1 cellular context compared by ENCODE assay signal in genomic region chr3:171809513-171810277, GRCh38.
A peak's percentile ranks its signal among the peaks of the same experiment; 100 is the strongest.
TF ChIP-seq lines count a peak whose summit lies in the region.

No MANE protein-coding gene starts in this region.

TF ChIP-seq in HepG2, 621 proteins besides CTCF, POLR2A, EP300 and RAD21 (continued from another document and continues in another):
- no peak for TF ChIP-seq TRAFD1 (CRISPR knock-in tag; IDR thresholded peaks at IDR 0.05; ENCODE audit: borderline replicate concordance)
- TF ChIP-seq SAP130 (CRISPR knock-in tag; IDR thresholded peaks at IDR 0.05; ENCODE audit: low read depth), result peak; percentile 81; the same call in 1 of the 2 replicates
- TF ChIP-seq CBFB (CRISPR knock-in tag; IDR thresholded peaks at IDR 0.05), result no peak
- TF ChIP-seq U2AF2 (IDR thresholded peaks at IDR 0.05; ENCODE audit: low read depth, low read length), result no peak
- peak; percentile 90; the same call in 1 of the 2 replicates for TF ChIP-seq NPAS2 (CRISPR knock-in tag; IDR thresholded peaks at IDR 0.05; ENCODE audit: borderline replicate concordance)
- no peak for TF ChIP-seq ZNF749 (CRISPR knock-in tag; IDR thresholded peaks at IDR 0.05; ENCODE audit: borderline replicate concordance)
- TF ChIP-seq, protein P1, sequence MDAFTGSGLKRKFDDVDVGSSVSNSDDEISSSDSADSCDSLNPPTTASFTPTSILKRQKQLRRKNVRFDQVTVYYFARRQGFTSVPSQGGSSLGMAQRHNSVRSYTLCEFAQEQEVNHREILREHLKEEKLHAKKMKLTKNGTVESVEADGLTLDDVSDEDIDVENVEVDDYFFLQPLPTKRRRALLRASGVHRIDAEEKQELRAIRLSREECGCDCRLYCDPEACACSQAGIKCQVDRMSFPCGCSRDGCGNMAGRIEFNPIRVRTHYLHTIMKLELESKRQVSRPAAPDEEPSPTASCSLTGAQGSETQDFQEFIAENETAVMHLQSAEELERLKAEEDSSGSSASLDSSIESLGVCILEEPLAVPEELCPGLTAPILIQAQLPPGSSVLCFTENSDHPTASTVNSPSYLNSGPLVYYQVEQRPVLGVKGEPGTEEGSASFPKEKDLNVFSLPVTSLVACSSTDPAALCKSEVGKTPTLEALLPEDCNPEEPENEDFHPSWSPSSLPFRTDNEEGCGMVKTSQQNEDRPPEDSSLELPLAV (CRISPR knock-in tag; conservative IDR thresholded peaks at IDR 0.05; ENCODE audit: low read depth), result no peak
- 0 out of 2 replicates have a peak, but pooled peaks have one; percentile 17 for TF ChIP-seq FOXM1 (CRISPR knock-in tag; IDR thresholded peaks at IDR 0.05)
- TF ChIP-seq DNMT3B (CRISPR knock-in tag; conservative IDR thresholded peaks at IDR 0.05), result no peak
- TF ChIP-seq MEIS2 (CRISPR knock-in tag; IDR thresholded peaks at IDR 0.05), result 0 out of 2 replicates have a peak, but pooled peaks have one; percentile 19
- no peak for TF ChIP-seq ZNF761 (CRISPR knock-in tag; conservative IDR thresholded peaks at IDR 0.05)
- TF ChIP-seq MBD4 (IDR thresholded peaks at IDR 0.05; ENCODE audit: borderline replicate concordance, low read length), result no peak
- TF ChIP-seq CAMTA2 (CRISPR knock-in tag; IDR thresholded peaks at IDR 0.05; ENCODE audit: borderline replicate concordance), result peak; percentile 89; the same call in 1 of the 2 replicates
- no peak for TF ChIP-seq IKZF1 (IDR thresholded peaks at IDR 0.05)
- no peak for TF ChIP-seq GABPA (IDR thresholded peaks at IDR 0.05; ENCODE audit: low read depth, low read length)
- peak; percentile 20; the same call in 1 of the 2 replicates for TF ChIP-seq GABPA (CRISPR knock-in tag; IDR thresholded peaks at IDR 0.05; ENCODE audit: low read depth)
- TF ChIP-seq, protein P2, sequence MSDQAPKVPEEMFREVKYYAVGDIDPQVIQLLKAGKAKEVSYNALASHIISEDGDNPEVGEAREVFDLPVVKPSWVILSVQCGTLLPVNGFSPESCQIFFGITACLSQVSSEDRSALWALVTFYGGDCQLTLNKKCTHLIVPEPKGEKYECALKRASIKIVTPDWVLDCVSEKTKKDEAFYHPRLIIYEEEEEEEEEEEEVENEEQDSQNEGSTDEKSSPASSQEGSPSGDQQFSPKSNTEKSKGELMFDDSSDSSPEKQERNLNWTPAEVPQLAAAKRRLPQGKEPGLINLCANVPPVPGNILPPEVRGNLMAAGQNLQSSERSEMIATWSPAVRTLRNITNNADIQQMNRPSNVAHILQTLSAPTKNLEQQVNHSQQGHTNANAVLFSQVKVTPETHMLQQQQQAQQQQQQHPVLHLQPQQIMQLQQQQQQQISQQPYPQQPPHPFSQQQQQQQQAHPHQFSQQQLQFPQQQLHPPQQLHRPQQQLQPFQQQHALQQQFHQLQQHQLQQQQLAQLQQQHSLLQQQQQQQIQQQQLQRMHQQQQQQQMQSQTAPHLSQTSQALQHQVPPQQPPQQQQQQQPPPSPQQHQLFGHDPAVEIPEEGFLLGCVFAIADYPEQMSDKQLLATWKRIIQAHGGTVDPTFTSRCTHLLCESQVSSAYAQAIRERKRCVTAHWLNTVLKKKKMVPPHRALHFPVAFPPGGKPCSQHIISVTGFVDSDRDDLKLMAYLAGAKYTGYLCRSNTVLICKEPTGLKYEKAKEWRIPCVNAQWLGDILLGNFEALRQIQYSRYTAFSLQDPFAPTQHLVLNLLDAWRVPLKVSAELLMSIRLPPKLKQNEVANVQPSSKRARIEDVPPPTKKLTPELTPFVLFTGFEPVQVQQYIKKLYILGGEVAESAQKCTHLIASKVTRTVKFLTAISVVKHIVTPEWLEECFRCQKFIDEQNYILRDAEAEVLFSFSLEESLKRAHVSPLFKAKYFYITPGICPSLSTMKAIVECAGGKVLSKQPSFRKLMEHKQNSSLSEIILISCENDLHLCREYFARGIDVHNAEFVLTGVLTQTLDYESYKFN (CRISPR knock-in tag; conservative IDR thresholded peaks at IDR 0.05), result peak; percentile 63
- TF ChIP-seq SUZ12 (IDR thresholded peaks at IDR 0.05; ENCODE audit: low read depth, low read length), result no peak
- TF ChIP-seq NFE2L2 (IDR thresholded peaks at IDR 0.05; ENCODE audit: low read length), result no peak
- peak; percentile 62 for TF ChIP-seq FOSL2 (CRISPR knock-in tag; IDR thresholded peaks at IDR 0.05)
- peak; percentile 48; the same call in 1 of the 2 replicates for TF ChIP-seq ZFP82 (CRISPR knock-in tag; IDR thresholded peaks at IDR 0.05; ENCODE audit: borderline replicate concordance)
- TF ChIP-seq MXI1 (IDR thresholded peaks at IDR 0.05; ENCODE audit: borderline replicate concordance, low read depth, low read length), result peak; percentile 52; the same call in 1 of the 3 replicates
- peak; percentile 52; the same call in 1 of the 2 replicates for TF ChIP-seq ZNF589 (CRISPR knock-in tag; conservative IDR thresholded peaks at IDR 0.05)
- no peak for TF ChIP-seq CHD2 (IDR thresholded peaks at IDR 0.05; ENCODE audit: low read depth, low read length)
- TF ChIP-seq EED (CRISPR knock-in tag; IDR thresholded peaks at IDR 0.05), result no peak; the same call in 1 of the 2 replicates
- TF ChIP-seq MYPOP (CRISPR knock-in tag; IDR thresholded peaks at IDR 0.05), result 0 out of 2 replicates have a peak, but pooled peaks have one; percentile 65
- no peak for TF ChIP-seq PRPF4 (IDR thresholded peaks at IDR 0.05; ENCODE audit: low read depth, low read length, poor library complexity, severe bottlenecking)
- TF ChIP-seq HNRNPH1 (optimal IDR thresholded peaks at IDR 0.05; ENCODE audit: low read depth, low read length), result no peak
- peak; percentile 23 for TF ChIP-seq XRCC5 (optimal IDR thresholded peaks at IDR 0.05; ENCODE audit: low read length)
- TF ChIP-seq SMARCE1 (IDR thresholded peaks at IDR 0.05; ENCODE audit: borderline replicate concordance), result no peak
- TF ChIP-seq HES4 (CRISPR knock-in tag; IDR thresholded peaks at IDR 0.05; ENCODE audit: borderline replicate concordance), result no peak
- no peak for TF ChIP-seq THAP7 (CRISPR knock-in tag; IDR thresholded peaks at IDR 0.05)
- TF ChIP-seq, protein P3, sequence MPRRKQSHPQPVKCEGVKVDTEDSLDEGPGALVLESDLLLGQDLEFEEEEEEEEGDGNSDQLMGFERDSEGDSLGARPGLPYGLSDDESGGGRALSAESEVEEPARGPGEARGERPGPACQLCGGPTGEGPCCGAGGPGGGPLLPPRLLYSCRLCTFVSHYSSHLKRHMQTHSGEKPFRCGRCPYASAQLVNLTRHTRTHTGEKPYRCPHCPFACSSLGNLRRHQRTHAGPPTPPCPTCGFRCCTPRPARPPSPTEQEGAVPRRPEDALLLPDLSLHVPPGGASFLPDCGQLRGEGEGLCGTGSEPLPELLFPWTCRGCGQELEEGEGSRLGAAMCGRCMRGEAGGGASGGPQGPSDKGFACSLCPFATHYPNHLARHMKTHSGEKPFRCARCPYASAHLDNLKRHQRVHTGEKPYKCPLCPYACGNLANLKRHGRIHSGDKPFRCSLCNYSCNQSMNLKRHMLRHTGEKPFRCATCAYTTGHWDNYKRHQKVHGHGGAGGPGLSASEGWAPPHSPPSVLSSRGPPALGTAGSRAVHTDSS (CRISPR knock-in tag; conservative IDR thresholded peaks at IDR 0.05), result no peak
- no peak; the same call in 1 of the 2 replicates for TF ChIP-seq ZNF747 (CRISPR knock-in tag; IDR thresholded peaks at IDR 0.05; ENCODE audit: borderline replicate concordance)
- TF ChIP-seq NFIB (CRISPR knock-in tag; IDR thresholded peaks at IDR 0.05; ENCODE audit: borderline replicate concordance), result no peak
- no peak for TF ChIP-seq ZBTB3 (CRISPR knock-in tag; IDR thresholded peaks at IDR 0.05; ENCODE audit: borderline replicate concordance, low read depth)
- TF ChIP-seq ZBTB44 (CRISPR knock-in tag; IDR thresholded peaks at IDR 0.05), result no peak
- TF ChIP-seq ZNF138 (CRISPR knock-in tag; IDR thresholded peaks at IDR 0.05; ENCODE audit: low read depth), result peak; percentile 23; the same call in 1 of the 2 replicates
- TF ChIP-seq REXO4 (CRISPR knock-in tag; IDR thresholded peaks at IDR 0.05; ENCODE audit: borderline replicate concordance), result peak; percentile 49; the same call in 1 of the 2 replicates
- TF ChIP-seq, protein P4, sequence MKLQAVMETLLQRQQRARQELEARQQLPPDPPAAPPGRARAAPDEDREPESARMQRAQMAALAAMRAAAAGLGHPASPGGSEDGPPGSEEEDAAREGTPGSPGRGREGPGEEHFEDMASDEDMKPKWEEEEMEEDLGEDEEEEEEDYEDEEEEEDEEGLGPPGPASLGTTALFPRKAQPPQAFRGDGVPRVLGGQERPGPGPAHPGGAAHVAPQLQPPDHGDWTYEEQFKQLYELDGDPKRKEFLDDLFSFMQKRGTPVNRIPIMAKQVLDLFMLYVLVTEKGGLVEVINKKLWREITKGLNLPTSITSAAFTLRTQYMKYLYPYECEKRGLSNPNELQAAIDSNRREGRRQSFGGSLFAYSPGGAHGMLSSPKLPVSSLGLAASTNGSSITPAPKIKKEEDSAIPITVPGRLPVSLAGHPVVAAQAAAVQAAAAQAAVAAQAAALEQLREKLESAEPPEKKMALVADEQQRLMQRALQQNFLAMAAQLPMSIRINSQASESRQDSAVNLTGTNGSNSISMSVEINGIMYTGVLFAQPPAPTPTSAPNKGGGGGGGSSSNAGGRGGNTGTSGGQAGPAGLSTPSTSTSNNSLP (IDR thresholded peaks at IDR 0.05; ENCODE audit: low read depth, low read length), result no peak; the same call in 1 of the 2 replicates
- TF ChIP-seq PTBP1 (IDR thresholded peaks at IDR 0.05; ENCODE audit: low read depth, low read length, poor library complexity, severe bottlenecking), result no peak
- no peak for TF ChIP-seq PCBP2 (optimal IDR thresholded peaks at IDR 0.05; ENCODE audit: low read depth, low read length, poor library complexity, severe bottlenecking)
- TF ChIP-seq MXD4 (CRISPR knock-in tag; IDR thresholded peaks at IDR 0.05), result no peak
- TF ChIP-seq ZNF260 (CRISPR knock-in tag; IDR thresholded peaks at IDR 0.05; ENCODE audit: borderline replicate concordance, low read depth), result no peak
- no peak; the same call in 1 of the 2 replicates for TF ChIP-seq ZFX (CRISPR knock-in tag; IDR thresholded peaks at IDR 0.05; ENCODE audit: low read depth)
- no peak for TF ChIP-seq ZFP62 (CRISPR knock-in tag; IDR thresholded peaks at IDR 0.05)
- TF ChIP-seq RELA (CRISPR knock-in tag; IDR thresholded peaks at IDR 0.05), result no peak; the same call in 1 of the 2 replicates
- no peak for TF ChIP-seq NFYC (CRISPR knock-in tag; IDR thresholded peaks at IDR 0.05)
- TF ChIP-seq, protein P5, sequence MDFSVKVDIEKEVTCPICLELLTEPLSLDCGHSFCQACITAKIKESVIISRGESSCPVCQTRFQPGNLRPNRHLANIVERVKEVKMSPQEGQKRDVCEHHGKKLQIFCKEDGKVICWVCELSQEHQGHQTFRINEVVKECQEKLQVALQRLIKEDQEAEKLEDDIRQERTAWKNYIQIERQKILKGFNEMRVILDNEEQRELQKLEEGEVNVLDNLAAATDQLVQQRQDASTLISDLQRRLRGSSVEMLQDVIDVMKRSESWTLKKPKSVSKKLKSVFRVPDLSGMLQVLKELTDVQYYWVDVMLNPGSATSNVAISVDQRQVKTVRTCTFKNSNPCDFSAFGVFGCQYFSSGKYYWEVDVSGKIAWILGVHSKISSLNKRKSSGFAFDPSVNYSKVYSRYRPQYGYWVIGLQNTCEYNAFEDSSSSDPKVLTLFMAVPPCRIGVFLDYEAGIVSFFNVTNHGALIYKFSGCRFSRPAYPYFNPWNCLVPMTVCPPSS (IDR thresholded peaks at IDR 0.05), result no peak
- peak; percentile 83; the same call in 1 of the 2 replicates for TF ChIP-seq ZNF576 (CRISPR knock-in tag; IDR thresholded peaks at IDR 0.05)
- TF ChIP-seq FOXP1 (IDR thresholded peaks at IDR 0.05), result no peak
- peak; percentile 42; the same call in 1 of the 2 replicates for TF ChIP-seq FOXP1 (CRISPR knock-in tag; IDR thresholded peaks at IDR 0.05)
- TF ChIP-seq ELF4 (CRISPR knock-in tag; IDR thresholded peaks at IDR 0.05; ENCODE audit: borderline replicate concordance), result 0 out of 2 replicates have a peak, but pooled peaks have one; percentile 9
